In genomic region chr11:27355575-27356104, GRCh38 we compare ENCODE assay signal across 21 cellular contexts.
"Had no signal": no experiment of that assay in that cellular context is flagged by ENCODE, and none has a peak within 500 bp of the region (broad histone marks: within the 10 kb centered on the region; RNA-seq: fewer than 3 reads in every experiment).

No MANE protein-coding gene starts in this region.

- H3K4me3 ChIP-seq: esophagus muscularis mucosa, left ventricle myocardium inferior, psoas muscle, sigmoid colon had no signal

- H3K27ac ChIP-seq: esophagus muscularis mucosa, left ventricle myocardium inferior, parathyroid adenoma, psoas muscle, sigmoid colon had no signal

- H3K79me2 ChIP-seq: parathyroid adenoma had no signal

- H3K9ac ChIP-seq: parathyroid adenoma had no signal

- H3K4me1 ChIP-seq: esophagus muscularis mucosa, parathyroid adenoma, sigmoid colon had no signal

- H3K9me3 ChIP-seq: esophagus muscularis mucosa, left ventricle myocardium inferior, psoas muscle, sigmoid colon had no signal

- DNase-seq: activated CD4-positive, alpha-beta memory T cell treated with anti-CD3 and anti-CD28 coated beads, Interleukin-2, amount 10 ng/mL, durations not matched to agents 7 days and 5 days; activated CD4-positive, alpha-beta T cell treated with anti-CD3 and anti-CD28 coated beads for 1 hour; activated CD4-positive, alpha-beta T cell treated with anti-CD3 and anti-CD28 coated beads, Interleukin-2, amount 10 ng/mL, durations not matched to agents 7 days and 5 days; activated CD8-positive, alpha-beta memory T cell treated with anti-CD3 and anti-CD28 coated beads, Interleukin-2, amount 10 ng/mL, durations not matched to agents 7 days and 5 days; activated T-cell treated with anti-CD3 and anti-CD28 coated beads, Interleukin-2, amount 50 U/mL, for 48 hours; dermis blood vessel endothelial cell; effector CD4-positive, alpha-beta T cell; foreskin melanocyte; kidney glomerular epithelial cell; left ventricle myocardium inferior; psoas muscle; sigmoid colon; small intestine; stimulated activated CD4-positive, alpha-beta T cell treated with anti-CD3 and anti-CD28 coated beads, Interleukin-4, amount 100 ng/mL, for 24 hours; substantia nigra; T-helper 17 cell; T1000 had no signal

- H3K27me3 ChIP-seq: esophagus muscularis mucosa, sigmoid colon had no signal

- H3K36me3 ChIP-seq: esophagus muscularis mucosa, left ventricle myocardium inferior, sigmoid colon had no signal

- H2AFZ ChIP-seq: parathyroid adenoma had no signal

- ATAC-seq: activated CD8-positive, alpha-beta memory T cell treated with anti-CD3 and anti-CD28 coated beads, Interleukin-2, amount 10 ng/mL, durations not matched to agents 7 days and 5 days; activated naive CD4-positive, alpha-beta T cell treated with anti-CD3 and anti-CD28 coated beads, Interleukin-2, amount 50 U/mL, for 72 hours; psoas muscle; stimulated activated effector memory CD8-positive, alpha-beta T cell treated with anti-CD3 and anti-CD28 coated beads, Interleukin-12 subunit alpha, Interleukin-12 subunit beta, amount 100 ng/mL, for 72 hours; T-helper 17 cell had no signal
